ENCODE assay signal across 8 cellular contexts in the genomic region with DNA sequence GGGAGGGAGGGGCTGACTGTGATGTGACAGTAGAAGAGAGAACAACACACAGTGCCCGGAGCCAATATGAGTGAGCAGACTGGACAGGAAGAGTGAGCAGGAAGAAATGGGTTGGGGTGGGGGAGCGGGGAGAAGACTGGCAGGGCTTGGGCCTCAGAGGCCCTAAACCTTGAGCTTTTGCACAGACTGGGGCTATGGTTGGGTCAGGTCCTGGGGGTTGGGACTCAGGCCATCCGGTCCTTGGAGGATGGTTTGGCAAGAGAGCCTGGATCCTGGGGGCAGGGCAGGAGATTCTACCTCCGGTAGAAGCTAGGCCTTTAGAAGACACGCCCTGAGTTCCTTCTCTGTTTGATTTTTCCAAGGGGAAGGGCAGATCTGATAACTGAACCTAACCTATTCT. TPM values are rescaled to one million over a fixed set of nuclear protein-coding genes. Genes with fewer than 3 reads are reported as not detected.
DNase-seq lines count a peak whose midpoint lies in the region; ATAC-seq and FAIRE-seq lines count a peak whose summit lies in the region.

No MANE protein-coding gene starts in this region.

- peak overlapping the region; percentile 95 for H3K4me3 Mint-ChIP-seq in activated T-helper 17 cell treated with anti-CD3 and anti-CD28 coated beads, Interleukin-2, amount 50 U/mL, for 72 hours

- ATAC-seq in activated T-helper 17 cell treated with anti-CD3 and anti-CD28 coated beads, Interleukin-2, amount 50 U/mL, for 72 hours (replicated peaks): no peak

- H3K4me3 ChIP-seq in iPS-18a (ENCODE audit: low read length) (peak overlapping the region; percentile 64), stomach smooth muscle (ENCODE audit: low read length in 2 of 2) (peak overlapping the region; percentile 88 to 90)

- H3K27ac ChIP-seq in iPS-18a (ENCODE audit: low read length) (no peak overlapping the region), stomach smooth muscle (ENCODE audit: low read length) (peak overlapping the region; percentile 93)

- no peaks in the 10 kb centered on the region for H3K9me3 Mint-ChIP-seq in activated T-helper 17 cell treated with anti-CD3 and anti-CD28 coated beads, Interleukin-2, amount 50 U/mL, for 72 hours

- H3K9ac ChIP-seq in iPS-18a (ENCODE audit: low read length): no peak overlapping the region
- peak overlapping the region; percentile 90 to 91 for H3K9ac ChIP-seq in stomach smooth muscle (ENCODE audit: low read length in 2 of 2)

- H3K4me1 Mint-ChIP-seq in activated T-helper 17 cell treated with anti-CD3 and anti-CD28 coated beads, Interleukin-2, amount 50 U/mL, for 72 hours: peaks cover 39% of the 10 kb centered on the region

- H3K4me1 ChIP-seq in iPS-18a (ENCODE audit: control insufficient read depth, low read depth, low read length): peaks cover 6% of the 10 kb centered on the region
- H3K4me1 ChIP-seq in stomach smooth muscle (ENCODE audit: control insufficient read depth, insufficient read depth, low read length): peaks cover 32% of the 10 kb centered on the region

- H3K27me3 ChIP-seq in iPS-18a (ENCODE audit: control insufficient read depth, insufficient read depth, low read length): peaks cover 34% of the 10 kb centered on the region
- H3K27me3 ChIP-seq in stomach smooth muscle (ENCODE audit: control insufficient read depth in 1 of 2, insufficient read depth in 2 of 2, low read length in 2 of 2): no peaks in the 10 kb centered on the region

- FAIRE-seq in urothelium cell line (lab: Jason Lieb, UNC): no peak

- H3K27ac Mint-ChIP-seq in activated T-helper 17 cell treated with anti-CD3 and anti-CD28 coated beads, Interleukin-2, amount 50 U/mL, for 72 hours: peak overlapping the region; percentile 91

- DNase-seq in NCI-H146 (lab: John Stamatoyannopoulos, UW): peak; percentile 37
- no peak for DNase-seq in NCI-H146 treated with DMSO at 0.1 percent for 48 hours (lab: John Stamatoyannopoulos, UW; ENCODE audit: unreplicated experiment)
- DNase-seq in stimulated activated CD4-positive, alpha-beta T cell treated with anti-CD3 and anti-CD28 coated beads, Interleukin-2, amount 100 ng/mL, for 48 hours: no peak
- DNase-seq in urothelium cell line (ENCODE audit: low spot score): no peak
- DNase-seq in NCI-H524 treated with DMSO at 0.1 percent for 48 hours (lab: John Stamatoyannopoulos, UW): no peak

- H3K9me3 ChIP-seq in iPS-18a (ENCODE audit: control insufficient read depth, low read depth, low read length): no peaks in the 10 kb centered on the region
- no peaks in the 10 kb centered on the region for H3K9me3 ChIP-seq in stomach smooth muscle (ENCODE audit: control insufficient read depth in 2 of 2, low read length in 2 of 2)

- no peaks in the 10 kb centered on the region for H3K27me3 Mint-ChIP-seq in activated T-helper 17 cell treated with anti-CD3 and anti-CD28 coated beads, Interleukin-2, amount 50 U/mL, for 72 hours

- H3K36me3 ChIP-seq in iPS-18a (ENCODE audit: control insufficient read depth, low read depth, low read length): no peaks in the 10 kb centered on the region
- H3K36me3 ChIP-seq in stomach smooth muscle (ENCODE audit: control insufficient read depth in 2 of 2, insufficient read depth in 2 of 2, low read length in 2 of 2): peaks cover 17 to 18% of the 10 kb centered on the region in 2 donors

- peaks cover 45% of the 10 kb centered on the region for H3K36me3 Mint-ChIP-seq in activated T-helper 17 cell treated with anti-CD3 and anti-CD28 coated beads, Interleukin-2, amount 50 U/mL, for 72 hours (ENCODE audit: low read depth)

RNA-seq across cellular contexts. Expression of gene CAMTA2, which starts 1.1 kb away (rescaled TPM):
- total RNA-seq in activated T-helper 17 cell treated with anti-CD3 and anti-CD28 coated beads, Interleukin-2, amount 50 U/mL, for 72 hours: 100 to 1,000 TPM in 1 of 2 donors, 10 to 100 TPM in 1; 66.9 to 103 TPM

RNA-seq across cellular contexts. Expression of gene INCA1, which starts 10.9 kb away (rescaled TPM):
- under 1 TPM; 0.61 to 0.69 TPM for total RNA-seq in activated T-helper 17 cell treated with anti-CD3 and anti-CD28 coated beads, Interleukin-2, amount 50 U/mL, for 72 hours

RNA-seq across cellular contexts. Expression of gene KIF1C, which starts 11.3 kb away (rescaled TPM):
- 10 to 100 TPM; 47.4 to 54.4 TPM for total RNA-seq in activated T-helper 17 cell treated with anti-CD3 and anti-CD28 coated beads, Interleukin-2, amount 50 U/mL, for 72 hours

RNA-seq across cellular contexts. Expression of gene SPAG7, which starts 18.8 kb away (rescaled TPM):
- total RNA-seq in activated T-helper 17 cell treated with anti-CD3 and anti-CD28 coated beads, Interleukin-2, amount 50 U/mL, for 72 hours: 10 to 100 TPM; 71.6 to 83.4 TPM

RNA-seq across cellular contexts. Expression of gene ENO3, which starts 35.5 kb away (rescaled TPM):
- total RNA-seq in activated T-helper 17 cell treated with anti-CD3 and anti-CD28 coated beads, Interleukin-2, amount 50 U/mL, for 72 hours: 10 to 100 TPM; 27.4 to 30.3 TPM
